Comparison of ENCODE assay signal across 1 cellular context in the genomic region with DNA sequence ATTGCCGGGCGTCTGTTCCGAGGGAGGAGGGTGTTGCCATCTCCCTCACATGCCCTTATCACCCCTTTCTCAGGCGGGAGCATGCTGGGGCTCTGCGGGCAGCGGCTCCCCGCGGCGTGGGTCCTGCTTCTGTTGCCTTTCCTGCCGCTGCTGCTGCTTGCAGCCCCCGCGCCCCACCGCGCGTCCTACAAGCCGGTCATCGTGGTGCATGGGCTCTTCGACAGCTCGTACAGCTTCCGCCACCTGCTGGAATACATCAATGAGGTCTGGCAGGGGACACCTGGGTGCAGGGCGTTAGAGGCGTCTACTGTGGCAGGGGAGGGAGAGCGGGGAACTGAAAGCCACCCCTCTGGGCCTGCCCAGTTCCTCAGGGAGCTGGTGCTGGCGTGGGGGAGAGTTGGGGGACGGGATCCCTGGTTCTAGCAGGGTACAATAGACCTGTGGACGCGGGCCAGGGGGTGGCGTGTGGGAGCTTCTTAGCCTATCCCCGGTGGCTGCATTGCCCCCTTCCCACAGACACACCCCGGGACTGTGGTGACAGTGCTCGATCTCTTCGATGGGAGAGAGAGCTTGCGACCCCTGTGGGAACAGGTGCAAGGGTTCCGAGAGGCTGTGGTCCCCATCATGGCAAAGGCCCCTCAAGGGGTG.
TF ChIP-seq lines count a peak whose summit lies in the region.

No MANE protein-coding gene starts in this region.

TF ChIP-seq in K562, 482 proteins besides CTCF, POLR2A, EP300 and RAD21 (continued from another document and continues in another):
- no peak for TF ChIP-seq NR2F6 (CRISPR knock-in tag; IDR thresholded peaks at IDR 0.05)
- TF ChIP-seq ZNF140 (CRISPR knock-in tag; IDR thresholded peaks at IDR 0.05): no peak
- no peak for TF ChIP-seq BCL6 (CRISPR knock-in tag; IDR thresholded peaks at IDR 0.05)
- TF ChIP-seq KLF6 (CRISPR knock-in tag; IDR thresholded peaks at IDR 0.05; ENCODE audit: borderline replicate concordance): no peak
- TF ChIP-seq, protein P1, sequence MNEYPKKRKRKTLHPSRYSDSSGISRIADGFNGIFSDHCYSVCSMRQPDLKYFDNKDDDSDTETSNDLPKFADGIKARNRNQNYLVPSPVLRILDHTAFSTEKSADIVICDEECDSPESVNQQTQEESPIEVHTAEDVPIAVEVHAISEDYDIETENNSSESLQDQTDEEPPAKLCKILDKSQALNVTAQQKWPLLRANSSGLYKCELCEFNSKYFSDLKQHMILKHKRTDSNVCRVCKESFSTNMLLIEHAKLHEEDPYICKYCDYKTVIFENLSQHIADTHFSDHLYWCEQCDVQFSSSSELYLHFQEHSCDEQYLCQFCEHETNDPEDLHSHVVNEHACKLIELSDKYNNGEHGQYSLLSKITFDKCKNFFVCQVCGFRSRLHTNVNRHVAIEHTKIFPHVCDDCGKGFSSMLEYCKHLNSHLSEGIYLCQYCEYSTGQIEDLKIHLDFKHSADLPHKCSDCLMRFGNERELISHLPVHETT (CRISPR knock-in tag; conservative IDR thresholded peaks at IDR 0.05 in 1 of 2, IDR thresholded peaks at IDR 0.05 in 1 of 2): 0 out of 4 replicates have a peak, but pooled peaks of 1 of the 2 experiments have one; percentile 53
- TF ChIP-seq MXI1 (IDR thresholded peaks at IDR 0.05; ENCODE audit: low read depth, low read length): peak; percentile 34; the same call in 1 of the 2 replicates
- TF ChIP-seq, protein P2, sequence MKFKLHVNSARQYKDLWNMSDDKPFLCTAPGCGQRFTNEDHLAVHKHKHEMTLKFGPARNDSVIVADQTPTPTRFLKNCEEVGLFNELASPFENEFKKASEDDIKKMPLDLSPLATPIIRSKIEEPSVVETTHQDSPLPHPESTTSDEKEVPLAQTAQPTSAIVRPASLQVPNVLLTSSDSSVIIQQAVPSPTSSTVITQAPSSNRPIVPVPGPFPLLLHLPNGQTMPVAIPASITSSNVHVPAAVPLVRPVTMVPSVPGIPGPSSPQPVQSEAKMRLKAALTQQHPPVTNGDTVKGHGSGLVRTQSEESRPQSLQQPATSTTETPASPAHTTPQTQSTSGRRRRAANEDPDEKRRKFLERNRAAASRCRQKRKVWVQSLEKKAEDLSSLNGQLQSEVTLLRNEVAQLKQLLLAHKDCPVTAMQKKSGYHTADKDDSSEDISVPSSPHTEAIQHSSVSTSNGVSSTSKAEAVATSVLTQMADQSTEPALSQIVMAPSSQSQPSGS (CRISPR knock-in tag; IDR thresholded peaks at IDR 0.05): no peak
- TF ChIP-seq, protein P3, sequence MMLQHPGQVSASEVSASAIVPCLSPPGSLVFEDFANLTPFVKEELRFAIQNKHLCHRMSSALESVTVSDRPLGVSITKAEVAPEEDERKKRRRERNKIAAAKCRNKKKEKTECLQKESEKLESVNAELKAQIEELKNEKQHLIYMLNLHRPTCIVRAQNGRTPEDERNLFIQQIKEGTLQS (IDR thresholded peaks at IDR 0.05): no peak
- TF ChIP-seq, protein P3 (CRISPR knock-in tag; conservative IDR thresholded peaks at IDR 0.05): no peak
- no peak for TF ChIP-seq ZNF239 (CRISPR knock-in tag; IDR thresholded peaks at IDR 0.05)
- TF ChIP-seq, protein P4, sequence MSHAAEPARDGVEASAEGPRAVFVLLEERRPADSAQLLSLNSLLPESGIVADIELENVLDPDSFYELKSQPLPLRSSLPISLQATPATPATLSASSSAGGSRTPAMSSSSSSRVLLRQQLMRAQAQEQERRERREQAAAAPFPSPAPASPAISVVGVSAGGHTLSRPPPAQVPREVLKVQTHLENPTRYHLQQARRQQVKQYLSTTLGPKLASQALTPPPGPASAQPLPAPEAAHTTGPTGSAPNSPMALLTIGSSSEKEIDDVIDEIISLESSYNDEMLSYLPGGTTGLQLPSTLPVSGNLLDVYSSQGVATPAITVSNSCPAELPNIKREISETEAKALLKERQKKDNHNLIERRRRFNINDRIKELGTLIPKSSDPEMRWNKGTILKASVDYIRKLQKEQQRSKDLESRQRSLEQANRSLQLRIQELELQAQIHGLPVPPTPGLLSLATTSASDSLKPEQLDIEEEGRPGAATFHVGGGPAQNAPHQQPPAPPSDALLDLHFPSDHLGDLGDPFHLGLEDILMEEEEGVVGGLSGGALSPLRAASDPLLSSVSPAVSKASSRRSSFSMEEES (CRISPR knock-in tag; IDR thresholded peaks at IDR 0.05): no peak
- no peak for TF ChIP-seq FUS (optimal IDR thresholded peaks at IDR 0.05; ENCODE audit: low read depth, low read length)
- no peak for TF ChIP-seq RFX1 (IDR thresholded peaks at IDR 0.05)
- TF ChIP-seq ZNF133 (CRISPR knock-in tag; IDR thresholded peaks at IDR 0.05): no peak
- TF ChIP-seq, protein P5, sequence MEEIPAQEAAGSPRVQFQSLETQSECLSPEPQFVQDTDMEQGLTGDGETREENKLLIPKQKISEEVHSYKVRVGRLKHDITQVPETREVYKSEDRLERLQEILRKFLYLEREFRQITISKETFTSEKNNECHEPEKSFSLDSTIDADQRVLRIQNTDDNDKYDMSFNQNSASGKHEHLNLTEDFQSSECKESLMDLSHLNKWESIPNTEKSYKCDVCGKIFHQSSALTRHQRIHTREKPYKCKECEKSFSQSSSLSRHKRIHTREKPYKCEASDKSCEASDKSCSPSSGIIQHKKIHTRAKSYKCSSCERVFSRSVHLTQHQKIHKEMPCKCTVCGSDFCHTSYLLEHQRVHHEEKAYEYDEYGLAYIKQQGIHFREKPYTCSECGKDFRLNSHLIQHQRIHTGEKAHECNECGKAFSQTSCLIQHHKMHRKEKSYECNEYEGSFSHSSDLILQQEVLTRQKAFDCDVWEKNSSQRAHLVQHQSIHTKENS (CRISPR knock-in tag; IDR thresholded peaks at IDR 0.05): no peak
- TF ChIP-seq PCBP1 (IDR thresholded peaks at IDR 0.05; ENCODE audit: low read depth, low read length, poor library complexity, severe bottlenecking): peak; percentile 53
- TF ChIP-seq SMAD3 (CRISPR knock-in tag; conservative IDR thresholded peaks at IDR 0.05): no peak
- no peak for TF ChIP-seq RHOXF2B (CRISPR knock-in tag; conservative IDR thresholded peaks at IDR 0.05)
- peak; percentile 88 for TF ChIP-seq RBBP5 (IDR thresholded peaks at IDR 0.05; ENCODE audit: borderline replicate concordance, insufficient read depth, low read length, poor library complexity, severe bottlenecking)
- TF ChIP-seq ZNF785 (CRISPR knock-in tag; IDR thresholded peaks at IDR 0.05): no peak
- TF ChIP-seq, protein P6, sequence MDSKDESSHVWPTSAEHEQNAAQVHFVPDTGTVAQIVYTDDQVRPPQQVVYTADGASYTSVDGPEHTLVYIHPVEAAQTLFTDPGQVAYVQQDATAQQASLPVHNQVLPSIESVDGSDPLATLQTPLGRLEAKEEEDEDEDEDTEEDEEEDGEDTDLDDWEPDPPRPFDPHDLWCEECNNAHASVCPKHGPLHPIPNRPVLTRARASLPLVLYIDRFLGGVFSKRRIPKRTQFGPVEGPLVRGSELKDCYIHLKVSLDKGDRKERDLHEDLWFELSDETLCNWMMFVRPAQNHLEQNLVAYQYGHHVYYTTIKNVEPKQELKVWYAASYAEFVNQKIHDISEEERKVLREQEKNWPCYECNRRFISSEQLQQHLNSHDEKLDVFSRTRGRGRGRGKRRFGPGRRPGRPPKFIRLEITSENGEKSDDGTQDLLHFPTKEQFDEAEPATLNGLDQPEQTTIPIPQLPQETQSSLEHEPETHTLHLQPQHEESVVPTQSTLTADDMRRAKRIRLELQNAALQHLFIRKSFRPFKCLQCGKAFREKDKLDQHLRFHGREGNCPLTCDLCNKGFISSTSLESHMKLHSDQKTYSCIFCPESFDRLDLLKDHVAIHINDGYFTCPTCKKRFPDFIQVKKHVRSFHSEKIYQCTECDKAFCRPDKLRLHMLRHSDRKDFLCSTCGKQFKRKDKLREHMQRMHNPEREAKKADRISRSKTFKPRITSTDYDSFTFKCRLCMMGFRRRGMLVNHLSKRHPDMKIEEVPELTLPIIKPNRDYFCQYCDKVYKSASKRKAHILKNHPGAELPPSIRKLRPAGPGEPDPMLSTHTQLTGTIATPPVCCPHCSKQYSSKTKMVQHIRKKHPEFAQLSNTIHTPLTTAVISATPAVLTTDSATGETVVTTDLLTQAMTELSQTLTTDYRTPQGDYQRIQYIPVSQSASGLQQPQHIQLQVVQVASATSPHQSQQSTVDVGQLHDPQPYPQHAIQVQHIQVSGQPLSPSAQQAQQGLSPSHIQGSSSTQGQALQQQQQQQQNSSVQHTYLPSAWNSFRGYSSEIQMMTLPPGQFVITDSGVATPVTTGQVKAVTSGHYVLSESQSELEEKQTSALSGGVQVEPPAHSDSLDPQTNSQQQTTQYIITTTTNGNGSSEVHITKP (IDR thresholded peaks at IDR 0.05; ENCODE audit: partially characterized antibody): peak; percentile 68
- no peak for TF ChIP-seq GTF2A2 (tag; IDR thresholded peaks at IDR 0.05)
- TF ChIP-seq SMAD4 (CRISPR knock-in tag; conservative IDR thresholded peaks at IDR 0.05): peak; percentile 61; the same call in 1 of the 2 replicates
- TF ChIP-seq, protein P7, sequence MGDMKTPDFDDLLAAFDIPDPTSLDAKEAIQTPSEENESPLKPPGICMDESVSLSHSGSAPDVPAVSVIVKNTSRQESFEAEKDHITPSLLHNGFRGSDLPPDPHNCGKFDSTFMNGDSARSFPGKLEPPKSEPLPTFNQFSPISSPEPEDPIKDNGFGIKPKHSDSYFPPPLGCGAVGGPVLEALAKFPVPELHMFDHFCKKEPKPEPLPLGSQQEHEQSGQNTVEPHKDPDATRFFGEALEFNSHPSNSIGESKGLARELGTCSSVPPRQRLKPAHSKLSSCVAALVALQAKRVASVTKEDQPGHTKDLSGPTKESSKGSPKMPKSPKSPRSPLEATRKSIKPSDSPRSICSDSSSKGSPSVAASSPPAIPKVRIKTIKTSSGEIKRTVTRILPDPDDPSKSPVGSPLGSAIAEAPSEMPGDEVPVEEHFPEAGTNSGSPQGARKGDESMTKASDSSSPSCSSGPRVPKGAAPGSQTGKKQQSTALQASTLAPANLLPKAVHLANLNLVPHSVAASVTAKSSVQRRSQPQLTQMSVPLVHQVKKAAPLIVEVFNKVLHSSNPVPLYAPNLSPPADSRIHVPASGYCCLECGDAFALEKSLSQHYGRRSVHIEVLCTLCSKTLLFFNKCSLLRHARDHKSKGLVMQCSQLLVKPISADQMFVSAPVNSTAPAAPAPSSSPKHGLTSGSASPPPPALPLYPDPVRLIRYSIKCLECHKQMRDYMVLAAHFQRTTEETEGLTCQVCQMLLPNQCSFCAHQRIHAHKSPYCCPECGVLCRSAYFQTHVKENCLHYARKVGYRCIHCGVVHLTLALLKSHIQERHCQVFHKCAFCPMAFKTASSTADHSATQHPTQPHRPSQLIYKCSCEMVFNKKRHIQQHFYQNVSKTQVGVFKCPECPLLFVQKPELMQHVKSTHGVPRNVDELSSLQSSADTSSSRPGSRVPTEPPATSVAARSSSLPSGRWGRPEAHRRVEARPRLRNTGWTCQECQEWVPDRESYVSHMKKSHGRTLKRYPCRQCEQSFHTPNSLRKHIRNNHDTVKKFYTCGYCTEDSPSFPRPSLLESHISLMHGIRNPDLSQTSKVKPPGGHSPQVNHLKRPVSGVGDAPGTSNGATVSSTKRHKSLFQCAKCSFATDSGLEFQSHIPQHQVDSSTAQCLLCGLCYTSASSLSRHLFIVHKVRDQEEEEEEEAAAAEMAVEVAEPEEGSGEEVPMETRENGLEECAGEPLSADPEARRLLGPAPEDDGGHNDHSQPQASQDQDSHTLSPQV (IDR thresholded peaks at IDR 0.05): peak; percentile 73; the same call in 1 of the 2 replicates
- TF ChIP-seq, protein P8, sequence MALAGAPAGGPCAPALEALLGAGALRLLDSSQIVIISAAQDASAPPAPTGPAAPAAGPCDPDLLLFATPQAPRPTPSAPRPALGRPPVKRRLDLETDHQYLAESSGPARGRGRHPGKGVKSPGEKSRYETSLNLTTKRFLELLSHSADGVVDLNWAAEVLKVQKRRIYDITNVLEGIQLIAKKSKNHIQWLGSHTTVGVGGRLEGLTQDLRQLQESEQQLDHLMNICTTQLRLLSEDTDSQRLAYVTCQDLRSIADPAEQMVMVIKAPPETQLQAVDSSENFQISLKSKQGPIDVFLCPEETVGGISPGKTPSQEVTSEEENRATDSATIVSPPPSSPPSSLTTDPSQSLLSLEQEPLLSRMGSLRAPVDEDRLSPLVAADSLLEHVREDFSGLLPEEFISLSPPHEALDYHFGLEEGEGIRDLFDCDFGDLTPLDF (CRISPR knock-in tag; IDR thresholded peaks at IDR 0.05): no peak
- 0 out of 2 replicates have a peak, but pooled peaks have one; percentile 6 for TF ChIP-seq CHCHD3 (CRISPR knock-in tag; IDR thresholded peaks at IDR 0.05)
- TF ChIP-seq, protein P9, sequence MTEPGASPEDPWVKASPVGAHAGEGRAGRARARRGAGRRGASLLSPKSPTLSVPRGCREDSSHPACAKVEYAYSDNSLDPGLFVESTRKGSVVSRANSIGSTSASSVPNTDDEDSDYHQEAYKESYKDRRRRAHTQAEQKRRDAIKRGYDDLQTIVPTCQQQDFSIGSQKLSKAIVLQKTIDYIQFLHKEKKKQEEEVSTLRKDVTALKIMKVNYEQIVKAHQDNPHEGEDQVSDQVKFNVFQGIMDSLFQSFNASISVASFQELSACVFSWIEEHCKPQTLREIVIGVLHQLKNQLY (CRISPR knock-in tag; conservative IDR thresholded peaks at IDR 0.05): 0 out of 4 replicates have a peak, but pooled peaks of 1 of the 2 experiments have one; percentile 65
- TF ChIP-seq CXXC5 (CRISPR knock-in tag; IDR thresholded peaks at IDR 0.05): no peak
- TF ChIP-seq, protein P10, sequence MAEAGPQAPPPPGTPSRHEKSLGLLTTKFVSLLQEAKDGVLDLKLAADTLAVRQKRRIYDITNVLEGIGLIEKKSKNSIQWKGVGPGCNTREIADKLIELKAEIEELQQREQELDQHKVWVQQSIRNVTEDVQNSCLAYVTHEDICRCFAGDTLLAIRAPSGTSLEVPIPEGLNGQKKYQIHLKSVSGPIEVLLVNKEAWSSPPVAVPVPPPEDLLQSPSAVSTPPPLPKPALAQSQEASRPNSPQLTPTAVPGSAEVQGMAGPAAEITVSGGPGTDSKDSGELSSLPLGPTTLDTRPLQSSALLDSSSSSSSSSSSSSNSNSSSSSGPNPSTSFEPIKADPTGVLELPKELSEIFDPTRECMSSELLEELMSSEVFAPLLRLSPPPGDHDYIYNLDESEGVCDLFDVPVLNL (CRISPR knock-in tag; IDR thresholded peaks at IDR 0.05; ENCODE audit: low read depth): no peak
- no peak for TF ChIP-seq ZNF780A (CRISPR knock-in tag; IDR thresholded peaks at IDR 0.05)
- TF ChIP-seq RBFOX2 (IDR thresholded peaks at IDR 0.05; ENCODE audit: low read depth, low read length): peak; percentile 83
- TF ChIP-seq, protein P11, sequence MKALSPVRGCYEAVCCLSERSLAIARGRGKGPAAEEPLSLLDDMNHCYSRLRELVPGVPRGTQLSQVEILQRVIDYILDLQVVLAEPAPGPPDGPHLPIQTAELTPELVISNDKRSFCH (CRISPR knock-in tag; IDR thresholded peaks at IDR 0.05): no peak
- TF ChIP-seq, protein P11 (tag; IDR thresholded peaks at IDR 0.05): no peak
- no peak; the same call in none of the 2 replicates for TF ChIP-seq STAG1 (CRISPR knock-in tag; IDR thresholded peaks at IDR 0.05; ENCODE audit: borderline replicate concordance)
- TF ChIP-seq, protein P12, sequence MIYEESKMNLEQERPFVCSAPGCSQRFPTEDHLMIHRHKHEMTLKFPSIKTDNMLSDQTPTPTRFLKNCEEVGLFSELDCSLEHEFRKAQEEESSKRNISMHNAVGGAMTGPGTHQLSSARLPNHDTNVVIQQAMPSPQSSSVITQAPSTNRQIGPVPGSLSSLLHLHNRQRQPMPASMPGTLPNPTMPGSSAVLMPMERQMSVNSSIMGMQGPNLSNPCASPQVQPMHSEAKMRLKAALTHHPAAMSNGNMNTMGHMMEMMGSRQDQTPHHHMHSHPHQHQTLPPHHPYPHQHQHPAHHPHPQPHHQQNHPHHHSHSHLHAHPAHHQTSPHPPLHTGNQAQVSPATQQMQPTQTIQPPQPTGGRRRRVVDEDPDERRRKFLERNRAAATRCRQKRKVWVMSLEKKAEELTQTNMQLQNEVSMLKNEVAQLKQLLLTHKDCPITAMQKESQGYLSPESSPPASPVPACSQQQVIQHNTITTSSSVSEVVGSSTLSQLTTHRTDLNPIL (CRISPR knock-in tag; IDR thresholded peaks at IDR 0.05): no peak
